Comparison of ENCODE assay signal across 2 cellular contexts in genomic region chr10:122858042-122858441, GRCh38. TPM values are rescaled to one million over a fixed set of nuclear protein-coding genes. Genes with fewer than 3 reads are reported as not detected.
"Had no signal": no experiment of that assay in that cellular context is flagged by ENCODE, and none has a peak within 500 bp of the region (broad histone marks: within the 10 kb centered on the region; RNA-seq: fewer than 3 reads in every experiment).

No MANE protein-coding gene starts in this region.

RNA-seq across cellular contexts. Expression of gene FAM24A, which starts 52.4 kb away (rescaled TPM):
- total RNA-seq: G401, GM12878 had no signal
